ENCODE assay signal across 26 cellular contexts in the genomic region with DNA sequence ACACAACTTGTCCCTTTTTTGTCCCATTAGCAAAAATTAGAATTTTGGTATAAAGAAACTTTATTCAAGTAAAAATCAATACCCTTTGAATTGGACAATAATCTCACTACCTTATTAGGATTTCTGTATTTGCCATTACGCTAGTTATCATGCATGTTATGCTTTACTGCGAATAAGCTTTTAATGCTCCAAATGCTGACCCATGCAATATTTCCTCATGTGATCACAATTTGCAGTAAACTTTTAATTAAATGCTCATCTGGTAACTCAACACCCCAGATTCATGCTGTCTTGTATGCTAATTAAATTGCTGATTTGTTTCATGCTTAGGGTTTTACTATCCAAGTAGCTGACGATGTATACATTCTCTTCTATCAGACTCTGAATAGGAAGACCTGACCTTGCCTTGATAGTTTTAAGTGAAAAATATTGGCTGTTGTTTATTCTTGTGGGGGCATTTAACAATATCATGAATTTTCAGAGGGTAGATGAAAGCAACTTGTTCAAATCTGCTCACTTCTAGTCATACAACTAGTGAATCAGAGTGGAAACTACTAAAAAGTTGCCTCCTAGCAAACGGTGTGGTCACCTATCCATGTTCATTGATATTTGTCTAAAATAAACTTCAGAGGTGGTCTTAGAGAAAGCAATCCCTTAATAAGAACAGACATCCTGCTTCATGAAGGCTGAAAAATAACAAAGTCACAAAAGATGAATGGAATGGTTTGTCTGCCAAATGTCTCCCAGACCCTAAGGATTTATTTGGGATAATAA. TPM values are rescaled to one million over a fixed set of nuclear protein-coding genes. Genes with fewer than 3 reads are reported as not detected.
DNase-seq lines count a peak whose midpoint lies in the region; ATAC-seq, FAIRE-seq and TF ChIP-seq lines count a peak whose summit lies in the region.
"Had no signal": no experiment of that assay in that cellular context is flagged by ENCODE, and none has a peak within 500 bp of the region (broad histone marks: within the 10 kb centered on the region; RNA-seq: fewer than 3 reads in every experiment).

No MANE protein-coding gene starts in this region.

- H3K4me3 ChIP-seq in A549 (no peak overlapping the region), IMR-90 (ENCODE audit: insufficient read depth, low read depth, low read length) (no peak overlapping the region), mesenchymal stem cell (ENCODE audit: insufficient read depth in 1 of 2, low read depth in 1 of 2, low read length in 2 of 2) (no peak overlapping the region)
- H3K4me3 ChIP-seq: BLaER1 treated with 17β-estradiol and CSF1 and Interleukin-3, amounts not matched to agents 10 nM and 100 nM; GM23338 had no signal

- no peaks in the 10 kb centered on the region for H3K4me1 ChIP-seq in A549
- H3K4me1 ChIP-seq in IMR-90 (ENCODE audit: control insufficient read depth, insufficient read depth, low read length) = no peaks in the 10 kb centered on the region
- H3K4me1 ChIP-seq in mesenchymal stem cell (ENCODE audit: control insufficient read depth, insufficient read depth, low read depth, low read length) = peaks cover 7% of the 10 kb centered on the region
- H3K4me1 ChIP-seq: BE2C had no signal

- H3K14ac ChIP-seq in IMR-90 (replicated peaks; ENCODE audit: low read depth, low read length) = no peak overlapping the region
- H3K14ac ChIP-seq in mesenchymal stem cell (ENCODE audit: low read length in 2 of 2) = no peak overlapping the region

- H3K4me1 Mint-ChIP-seq in activated naive CD8-positive, alpha-beta T cell treated with anti-CD3 and anti-CD28 coated beads, Interleukin-2, amount 50 U/mL, for 24 hours = peaks cover 15% of the 10 kb centered on the region
- peaks cover 9% of the 10 kb centered on the region for H3K4me1 Mint-ChIP-seq in activated naive CD8-positive, alpha-beta T cell treated with anti-CD3 and anti-CD28 coated beads for 36 hours
- H3K4me1 Mint-ChIP-seq: CD14-positive monocyte had no signal

- H3K36me3 ChIP-seq in IMR-90 (ENCODE audit: control insufficient read depth, insufficient read depth, low read length) (no peaks in the 10 kb centered on the region), mesenchymal stem cell (ENCODE audit: control insufficient read depth in 1 of 2, insufficient read depth in 2 of 2, low read depth in 1 of 2, low read length in 2 of 2) (no peaks in the 10 kb centered on the region)
- H3K36me3 ChIP-seq: BE2C; BLaER1 treated with 17β-estradiol and CSF1 and Interleukin-3, amounts not matched to agents 10 nM and 100 nM had no signal

- no peak for TF ChIP-seq EP300 in A549 (IDR thresholded peaks at IDR 0.05)

- H3K36me3 Mint-ChIP-seq in activated naive CD8-positive, alpha-beta T cell treated with anti-CD3 and anti-CD28 coated beads, Interleukin-2, amount 50 U/mL, for 24 hours (ENCODE audit: low read depth) = peaks cover 43% of the 10 kb centered on the region
- H3K36me3 Mint-ChIP-seq in activated naive CD8-positive, alpha-beta T cell treated with anti-CD3 and anti-CD28 coated beads for 36 hours = peaks cover 21% of the 10 kb centered on the region
- H3K36me3 Mint-ChIP-seq: CD14-positive monocyte had no signal

- no peak for TF ChIP-seq POLR2A in A549 (IDR thresholded peaks at IDR 0.05; ENCODE audit: low read length)
- TF ChIP-seq POLR2A in IMR-90 (IDR thresholded peaks at IDR 0.05; ENCODE audit: low read depth, low read length) = no peak

- H3K23ac ChIP-seq in IMR-90 (ENCODE audit: low read depth, low read length) = no peak overlapping the region
- no peak overlapping the region for H3K23ac ChIP-seq in mesenchymal stem cell (ENCODE audit: low read length in 2 of 2)

- in situ Hi-C loops in IMR-90 (cut with MboI; ENCODE audit: low sequenced_read_pairs) = no loop called here

- POLR2A ChIA-PET in A549 (lab: Yijun Ruan, JAX) (no interaction called here), IMR-90 (lab: Charles Lee; ENCODE audit: unreplicated experiment) (no interaction called here)

- ATAC-seq in activated naive CD8-positive, alpha-beta T cell treated with anti-CD3 and anti-CD28 coated beads, Interleukin-2, amount 50 U/mL, for 24 hours = no peak
- ATAC-seq in A549 (no peak), IMR-90 (ENCODE audit: low read depth) (no peak)
- ATAC-seq: GM23338, HCT116 had no signal

- H2BK5ac ChIP-seq in IMR-90 (ENCODE audit: low read depth, low read length, poor library complexity, severe bottlenecking) = no peak overlapping the region
- H2BK5ac ChIP-seq in mesenchymal stem cell (ENCODE audit: low read depth, low read length, poor library complexity, severe bottlenecking) = no peak overlapping the region

- H2BK15ac ChIP-seq in IMR-90 (ENCODE audit: low read depth, low read length) (no peak overlapping the region), mesenchymal stem cell (ENCODE audit: low read depth, poor library complexity, severe bottlenecking) (no peak overlapping the region)

- H3K4ac ChIP-seq in IMR-90 (ENCODE audit: low read depth, low read length) = no peak overlapping the region
- no peak overlapping the region for H3K4ac ChIP-seq in mesenchymal stem cell (ENCODE audit: low read depth in 1 of 2, low read length in 2 of 2)

- WGBS in A549 (ENCODE audit: missing lambda C conversion rate) = 76% methylated on average over 4 of the region's 4 CpGs
- WGBS in IMR-90 (ENCODE audit: extremely low coverage in 2 of 2, insufficient read length in 1 of 2), 2 experiments = no CpG with 5 or more reads among the region's 4 CpGs
- WGBS in mesenchymal stem cell = 100% methylated on average over 3 of the region's 4 CpGs

- no peak overlapping the region for H3K56ac ChIP-seq in IMR-90 (ENCODE audit: extremely low read depth, insufficient read depth, low read length)

- H3K79me1 ChIP-seq in IMR-90 (ENCODE audit: low read depth in 1 of 2, low read length in 2 of 2) = no peaks in the 10 kb centered on the region
- no peaks in the 10 kb centered on the region for H3K79me1 ChIP-seq in mesenchymal stem cell (replicated peaks; ENCODE audit: low read length, poor library complexity, severe bottlenecking)

- no peaks in the 10 kb centered on the region for H3K27me3 Mint-ChIP-seq in activated naive CD8-positive, alpha-beta T cell treated with anti-CD3 and anti-CD28 coated beads, Interleukin-2, amount 50 U/mL, for 24 hours
- H3K27me3 Mint-ChIP-seq in activated naive CD8-positive, alpha-beta T cell treated with anti-CD3 and anti-CD28 coated beads for 36 hours = no peaks in the 10 kb centered on the region
- H3K27me3 Mint-ChIP-seq: CD4-positive, alpha-beta T cell; CD8-positive, alpha-beta memory T cell had no signal

- no peak overlapping the region for H3K27ac ChIP-seq in A549
- H3K27ac ChIP-seq in IMR-90 (ENCODE audit: insufficient read depth, low read length) = no peak overlapping the region
- no peak overlapping the region for H3K27ac ChIP-seq in mesenchymal stem cell (ENCODE audit: low read length, poor library complexity, severe bottlenecking)
- H3K27ac ChIP-seq: 22Rv1; BLaER1 treated with 17β-estradiol and CSF1 and Interleukin-3, amounts not matched to agents 10 nM and 100 nM had no signal

- H2AK5ac ChIP-seq in IMR-90 (ENCODE audit: low read depth, low read length) (no peak overlapping the region), mesenchymal stem cell (ENCODE audit: low read length, severe bottlenecking) (no peak overlapping the region)

- no peak overlapping the region for H2AK9ac ChIP-seq in IMR-90 (replicated peaks; ENCODE audit: low read depth, low read length, poor library complexity)

- H2BK20ac ChIP-seq in IMR-90 (ENCODE audit: low read depth, low read length) = no peak overlapping the region

- no peak overlapping the region for H4K8ac ChIP-seq in IMR-90 (ENCODE audit: low read depth in 2 of 2, low read length in 2 of 2)
- H4K8ac ChIP-seq in mesenchymal stem cell (ENCODE audit: low read length) = no peak overlapping the region

- H3K4me2 ChIP-seq in A549 (no peak overlapping the region), IMR-90 (ENCODE audit: low read depth, low read length) (no peak overlapping the region), mesenchymal stem cell (ENCODE audit: low read length, poor library complexity, severe bottlenecking) (no peak overlapping the region)
- H3K4me2 ChIP-seq: BLaER1 treated with 17β-estradiol and CSF1 and Interleukin-3, amounts not matched to agents 10 nM and 100 nM; GM23338 had no signal

- intact Hi-C loops in IMR-90 (cut with micrococcal nuclease) = no loop called here

- H4K20me1 ChIP-seq in IMR-90 (ENCODE audit: insufficient read depth, low read length) = no peaks in the 10 kb centered on the region
- H4K20me1 ChIP-seq: BLaER1 treated with 17β-estradiol and CSF1 and Interleukin-3, amounts not matched to agents 10 nM and 100 nM had no signal

- H3K27ac Mint-ChIP-seq in activated naive CD8-positive, alpha-beta T cell treated with anti-CD3 and anti-CD28 coated beads, Interleukin-2, amount 50 U/mL, for 24 hours = peak overlapping the region; percentile 4
- H3K27ac Mint-ChIP-seq in activated naive CD8-positive, alpha-beta T cell treated with anti-CD3 and anti-CD28 coated beads for 36 hours = no peak overlapping the region
- H3K27ac Mint-ChIP-seq: CD14-positive monocyte; CD4-positive, alpha-beta T cell; CD8-positive, alpha-beta memory T cell; GM23338; H9; HFFc6 had no signal

- H3K9me3 ChIP-seq in A549 (no peaks in the 10 kb centered on the region), IMR-90 (ENCODE audit: control insufficient read depth, insufficient read depth, low read length) (no peaks in the 10 kb centered on the region), mesenchymal stem cell (ENCODE audit: control insufficient read depth, low read length) (no peaks in the 10 kb centered on the region)
- H3K9me3 ChIP-seq: BE2C had no signal

- no peak overlapping the region for H2BK12ac ChIP-seq in mesenchymal stem cell (ENCODE audit: low read length in 2 of 2)

- no peak overlapping the region for H4K5ac ChIP-seq in IMR-90 (ENCODE audit: low read depth, low read length)

- H3K27me3 ChIP-seq in IMR-90 (ENCODE audit: control insufficient read depth, insufficient read depth, low read length) = no peaks in the 10 kb centered on the region
- H3K27me3 ChIP-seq in mesenchymal stem cell (ENCODE audit: control insufficient read depth in 1 of 2, insufficient read depth in 1 of 2, low read length in 2 of 2) = no peaks in the 10 kb centered on the region
- H3K27me3 ChIP-seq: BE2C; BLaER1 treated with 17β-estradiol and CSF1 and Interleukin-3, amounts not matched to agents 10 nM and 100 nM had no signal

- no peak overlapping the region for H4K91ac ChIP-seq in IMR-90 (ENCODE audit: insufficient read depth, low read depth, low read length)
- H4K91ac ChIP-seq in mesenchymal stem cell (ENCODE audit: low read length) = no peak overlapping the region

- TF ChIP-seq RAD21 in A549 (conservative IDR thresholded peaks at IDR 0.05 in 1 of 2, IDR thresholded peaks at IDR 0.05 in 1 of 2) (no peak), IMR-90 (IDR thresholded peaks at IDR 0.05; ENCODE audit: low read length) (no peak)

- H3K9ac ChIP-seq in IMR-90 (ENCODE audit: low read depth, low read length) (no peak overlapping the region), mesenchymal stem cell (ENCODE audit: low read length) (no peak overlapping the region)
- H3K9ac ChIP-seq: BLaER1 treated with 17β-estradiol and CSF1 and Interleukin-3, amounts not matched to agents 10 nM and 100 nM had no signal

- dilution Hi-C loops in IMR-90 (cut with HindIII; ENCODE audit: low sequenced_read_pairs, unreplicated experiment) = no loop called here

- no peak for FAIRE-seq in A549 (lab: Jason Lieb, UNC)
- FAIRE-seq: A204.1, GM12891, GM18507 had no signal

- H2BK120ac ChIP-seq in IMR-90 (ENCODE audit: low read depth, low read length) = no peak overlapping the region
- no peak overlapping the region for H2BK120ac ChIP-seq in mesenchymal stem cell (ENCODE audit: low read depth, low read length)

- H2AFZ ChIP-seq in IMR-90 (replicated peaks; ENCODE audit: low read length, poor library complexity) (no peak overlapping the region), mesenchymal stem cell (ENCODE audit: low read depth, low read length) (no peak overlapping the region)
- H2AFZ ChIP-seq: GM23338 had no signal

- DNase-seq in activated naive CD8-positive, alpha-beta T cell treated with anti-CD3 and anti-CD28 coated beads, Interleukin-2, amount 50 U/mL, for 24 hours = no peak
- DNase-seq in activated naive CD8-positive, alpha-beta T cell treated with anti-CD3 and anti-CD28 coated beads for 36 hours = no peak
- DNase-seq in A549 (ENCODE audit: low read depth in 1 of 2, low spot score in 1 of 2) (no peak), IMR-90 (no peak), mesenchymal stem cell (no peak), NCI-H345 (lab: John Stamatoyannopoulos, UW) (no peak)
- DNase-seq: AML-193; BE2C; CD4-positive, alpha-beta T cell; CD8-positive, alpha-beta memory T cell; DMS53; DMS79 treated with DMSO at 0.1 percent for 48 hours; GF-D8; H9 had no signal

- CTCF ChIA-PET in A549 (lab: Yijun Ruan, JAX) (interaction anchor here (1.1 kb wide), 1 partner anchor 766 kb away, joined by 4 read pairs; no protein-coding TSS in a partner anchor), IMR-90 (lab: Yijun Ruan, JAX) (interaction anchor here (0.6 kb wide), 1 partner anchor 634 kb away, joined by 5 read pairs; no protein-coding TSS in a partner anchor)

- no peaks in the 10 kb centered on the region for H3K9me3 Mint-ChIP-seq in activated naive CD8-positive, alpha-beta T cell treated with anti-CD3 and anti-CD28 coated beads, Interleukin-2, amount 50 U/mL, for 24 hours
- H3K9me3 Mint-ChIP-seq in activated naive CD8-positive, alpha-beta T cell treated with anti-CD3 and anti-CD28 coated beads for 36 hours = no peaks in the 10 kb centered on the region
- H3K9me3 Mint-ChIP-seq: CD4-positive, alpha-beta T cell; CD8-positive, alpha-beta memory T cell; GM23338; H9; HFFc6 had no signal

- no TSS peak for BruUV-seq in IMR-90 (replicated peaks; lab: Mats Ljungman, UMichigan)

- H3K9me1 ChIP-seq in IMR-90 (ENCODE audit: insufficient read depth, low read length) = no peaks in the 10 kb centered on the region

- H3K4me3 Mint-ChIP-seq in activated naive CD8-positive, alpha-beta T cell treated with anti-CD3 and anti-CD28 coated beads, Interleukin-2, amount 50 U/mL, for 24 hours = no peak overlapping the region
- no peak overlapping the region for H3K4me3 Mint-ChIP-seq in activated naive CD8-positive, alpha-beta T cell treated with anti-CD3 and anti-CD28 coated beads for 36 hours
- H3K4me3 Mint-ChIP-seq: CD14-positive monocyte; CD4-positive, alpha-beta T cell; CD8-positive, alpha-beta memory T cell; GM23338; H9; HFFc6 had no signal

- TF ChIP-seq CTCF in A549 (IDR thresholded peaks at IDR 0.05) (no peak), IMR-90 (conservative IDR thresholded peaks at IDR 0.05; ENCODE audit: low read depth, low read length) (no peak)

- no peak overlapping the region for H3K18ac ChIP-seq in IMR-90 (ENCODE audit: low read depth, low read length)
- no peak overlapping the region for H3K18ac ChIP-seq in mesenchymal stem cell (ENCODE audit: low read depth in 1 of 2, low read length in 2 of 2)

RNA-seq across cellular contexts. Expression of gene XCL1, which starts 5.6 kb away (rescaled TPM):
- 10 to 100 TPM; 83.3 to 86.0 TPM for total RNA-seq in activated naive CD8-positive, alpha-beta T cell treated with anti-CD3 and anti-CD28 coated beads for 36 hours
- not detected in 2 replicates for polyA plus RNA-seq in A549 (2011; rRNA removed)
- not detected in 2 replicates for polyA plus RNA-seq in A549 (2012; cell fraction: cytosol; rRNA removed)
- 0.04 TPM in 1 of 2 replicates, not detected in the other for polyA plus RNA-seq in A549 (2012; cell fraction: nucleus; rRNA removed)
- not detected in 3 replicates for polyA plus RNA-seq in A549 (2017; fragmentation: RNase III; extraction: RNeasy Plus Mini Kit Qiagen cat#74134 plus additional on column Dnase treatment)
- not detected in 2 replicates for polyA minus RNA-seq in A549 (2011; rRNA and poly(A)+ RNA removed)
- not detected in 2 replicates for total RNA-seq in IMR-90 (2012; rRNA removed)
- polyA plus RNA-seq in IMR-90 (2012; rRNA removed) = not detected in 2 replicates
- polyA plus RNA-seq in IMR-90 (2012; cell fraction: cytosol; rRNA removed) = not detected in 2 replicates
- polyA plus RNA-seq in IMR-90 (2012; cell fraction: nucleus; rRNA removed; ENCODE audit: low replicate concordance) = not detected in 2 replicates
- polyA plus RNA-seq in mesenchymal stem cell (2013, experiment 1 of 2) = not detected
- not detected for polyA plus RNA-seq in mesenchymal stem cell (2013, experiment 2 of 2)
- total RNA-seq: Daoy, G401, GM23338, H4, HFFc6 had no signal
- polyA plus RNA-seq: CD14-positive monocyte had no signal

RNA-seq across cellular contexts. Expression of gene XCL2, which starts 38.2 kb away (rescaled TPM):
- 100 to 1,000 TPM; 136 to 139 TPM for total RNA-seq in activated naive CD8-positive, alpha-beta T cell treated with anti-CD3 and anti-CD28 coated beads for 36 hours
- polyA plus RNA-seq in A549 (2011; rRNA removed) (not detected in 2 replicates), A549 (2017; fragmentation: RNase III; extraction: RNeasy Plus Mini Kit Qiagen cat#74134 plus additional on column Dnase treatment) (not detected in 3 replicates), IMR-90 (2012; rRNA removed) (not detected in 2 replicates)
- polyA plus RNA-seq in A549 (2012; cell fraction: cytosol; rRNA removed) = not detected in 2 replicates
- polyA plus RNA-seq in A549 (2012; cell fraction: nucleus; rRNA removed) = not detected in 2 replicates
- not detected in 2 replicates for polyA minus RNA-seq in A549 (2011; rRNA and poly(A)+ RNA removed)
- total RNA-seq in IMR-90 (2012; rRNA removed) = not detected in 2 replicates
- not detected in 2 replicates for polyA plus RNA-seq in IMR-90 (2012; cell fraction: cytosol; rRNA removed)
- not detected in 2 replicates for polyA plus RNA-seq in IMR-90 (2012; cell fraction: nucleus; rRNA removed; ENCODE audit: low replicate concordance)
- not detected for polyA plus RNA-seq in mesenchymal stem cell (2013, experiment 1 of 2)
- not detected for polyA plus RNA-seq in mesenchymal stem cell (2013, experiment 2 of 2)
- total RNA-seq: CD4-positive, alpha-beta T cell; Daoy; G401; GM23338; H4; H9; HFFc6 had no signal
- polyA plus RNA-seq: GM23338 had no signal

Comparison
In these comparisons a context has a peak if more than half of its experiments do, and no peak if none do; other contexts are left out.
1. RNA of gene XCL1, which starts 5.6 kb away (total RNA-seq): 83.3 to 86.0 TPM in activated naive CD8-positive, alpha-beta T cell treated with anti-CD3 and anti-CD28 coated beads for 36 hours; not detected in IMR-90; every median in the first group is over 10 times any median in the second.
2. RNA of gene XCL2, which starts 38.2 kb away (total RNA-seq): 136 to 139 TPM in activated naive CD8-positive, alpha-beta T cell treated with anti-CD3 and anti-CD28 coated beads for 36 hours; not detected in IMR-90; every median in the first group is over 100 times any median in the second.